ENCODE assay signal across 7 cellular contexts in the genomic region with DNA sequence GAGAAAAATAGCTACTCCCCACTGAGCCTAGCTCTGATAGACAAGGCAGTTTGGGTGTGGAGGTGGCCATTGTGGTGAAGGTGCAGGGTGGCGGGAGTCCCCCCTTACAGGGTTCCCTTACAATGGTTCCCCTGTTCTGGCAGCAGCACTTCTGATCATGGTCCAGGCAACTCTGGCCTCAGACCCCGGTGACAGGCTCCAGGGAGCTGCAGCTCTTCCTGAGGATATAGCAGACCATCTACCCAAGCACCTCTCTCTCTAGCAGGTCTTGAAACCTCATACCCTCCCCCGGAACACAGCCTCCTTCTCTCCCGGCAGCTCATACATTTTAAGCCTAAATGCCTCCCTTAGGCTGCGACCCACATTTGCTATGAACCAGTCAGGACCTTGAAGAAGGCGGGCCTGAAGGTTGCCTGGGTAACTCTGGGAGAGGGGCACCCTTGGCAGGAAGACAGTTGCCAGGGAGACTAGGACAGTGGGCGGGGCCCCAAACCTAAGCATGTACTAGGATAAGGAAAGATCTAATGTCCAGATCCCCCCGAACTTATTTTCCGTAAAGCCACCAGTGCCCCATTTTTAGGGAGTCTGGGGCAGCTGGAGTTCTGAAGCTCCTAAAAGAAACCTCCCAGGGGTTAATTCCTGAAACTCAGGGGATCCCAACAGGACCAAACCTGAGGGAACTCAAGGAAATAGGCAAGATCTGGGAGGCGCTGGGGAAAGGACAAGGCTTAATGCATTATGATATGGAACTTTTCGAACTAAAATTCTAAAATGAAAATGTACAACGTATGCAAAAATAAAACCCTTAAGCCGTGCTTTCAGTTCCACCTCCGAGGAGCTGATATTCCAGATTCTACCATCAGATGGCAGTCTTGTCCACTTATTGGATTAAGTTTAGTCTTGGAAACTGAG. TPM values are rescaled to one million over a fixed set of nuclear protein-coding genes. Genes with fewer than 3 reads are reported as not detected.
DNase-seq lines count a peak whose midpoint lies in the region; ATAC-seq and TF ChIP-seq lines count a peak whose summit lies in the region.

No MANE protein-coding gene starts in this region.

- peak overlapping the region; percentile 62 for H3K4me3 ChIP-seq in astrocyte of the spinal cord (ENCODE audit: low read depth, low read length)

- intact Hi-C loops in sciatic nerve (cut with DNase I) = no loop called here

- TF ChIP-seq CTCF in astrocyte of the spinal cord (IDR thresholded peaks at IDR 0.05; ENCODE audit: low read depth, low read length) = peak; percentile 66

- DNase-seq in NCI-H146 treated with DMSO at 0.1 percent for 48 hours (lab: John Stamatoyannopoulos, UW; ENCODE audit: unreplicated experiment) = peak; percentile 90
- peak; percentile 27 to 93 (median 60) for DNase-seq in T-helper 2 cell
- peak; percentile 89 for DNase-seq in astrocyte of the spinal cord (ENCODE audit: low read depth, low spot score)
- peak; percentile 95 for DNase-seq in iPS DF 19.7 (ENCODE audit: low read depth, low spot score)
- peak; percentile 93 for DNase-seq in sciatic nerve (ENCODE audit: low spot score)

- in situ Hi-C loops in astrocyte of the spinal cord (cut with HindIII; ENCODE audit: low sequenced_read_pairs) = no loop called here

- ATAC-seq in GM18502 (IDR thresholded peaks at IDR 0.05; ENCODE audit: poor library complexity, unreplicated experiment) (peak; percentile 85), HG02885 (IDR thresholded peaks at IDR 0.05; ENCODE audit: poor library complexity, unreplicated experiment) (peak; percentile 77), sciatic nerve (peak; percentile 91)

RNA-seq across cellular contexts. Expression of a gene that starts 4.6 kb away (rescaled TPM):
- 10.0 TPM for total RNA-seq in sciatic nerve

RNA-seq across cellular contexts. Expression of a gene that starts 9.6 kb away (rescaled TPM):
- 870 TPM for total RNA-seq in sciatic nerve

RNA-seq across cellular contexts. Expression of a gene that starts 18.2 kb away (rescaled TPM):
- total RNA-seq in sciatic nerve = 23.3 TPM

RNA-seq across cellular contexts. Expression of a gene that starts 22.5 kb away (rescaled TPM):
- total RNA-seq in sciatic nerve = 171 TPM

RNA-seq across cellular contexts. Expression of a gene that starts 30.7 kb away (rescaled TPM):
- total RNA-seq in sciatic nerve = 307 TPM

Comparison
In these comparisons a context has a peak if more than half of its experiments do, and no peak if none do; other contexts are left out.
1. Peak in every context shown above with its lines: DNase-seq, ATAC-seq and H3K4me3 ChIP-seq.